ENCODE assay signal across 11 cellular contexts in the genomic region with DNA sequence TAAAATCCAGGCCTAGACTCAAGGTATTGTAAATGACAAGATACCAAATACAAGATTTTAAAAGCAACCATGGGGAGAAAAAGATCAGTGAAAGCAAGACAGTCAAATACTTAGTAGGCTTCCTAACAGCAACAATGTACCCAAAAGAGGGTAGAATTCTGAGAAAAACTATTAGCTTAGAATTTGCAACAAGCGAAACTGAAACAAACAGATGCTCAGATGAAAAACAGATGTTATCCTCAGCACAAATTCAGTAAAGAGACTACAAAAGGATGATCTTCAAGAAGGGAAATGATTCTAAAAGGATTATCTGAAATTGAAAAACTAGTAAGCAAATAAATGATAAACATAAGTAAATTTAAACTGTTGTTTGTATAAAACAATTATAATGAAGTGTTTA. TPM values are rescaled to one million over a fixed set of nuclear protein-coding genes. Genes with fewer than 3 reads are reported as not detected.
DNase-seq lines count a peak whose midpoint lies in the region; ATAC-seq and TF ChIP-seq lines count a peak whose summit lies in the region.
"Had no signal": no experiment of that assay in that cellular context is flagged by ENCODE, and none has a peak within 500 bp of the region (broad histone marks: within the 10 kb centered on the region; RNA-seq: fewer than 3 reads in every experiment).

No MANE protein-coding gene starts in this region.

- no peak overlapping the region for H3K4me3 Mint-ChIP-seq in T-cell

- ATAC-seq in GM19043 (IDR thresholded peaks at IDR 0.05; ENCODE audit: low read depth, unreplicated experiment) (peak; percentile 94), HG02973 (IDR thresholded peaks at IDR 0.05; ENCODE audit: unreplicated experiment) (peak; percentile 93), T-cell (replicated peaks in 1 of 4) (no peak)

- H3K36me3 Mint-ChIP-seq in T-cell: peaks cover 37% of the 10 kb centered on the region

- no peaks in the 10 kb centered on the region for H3K27me3 ChIP-seq in BJ (ENCODE audit: control insufficient read depth, insufficient read depth, low read length)
- H3K27me3 ChIP-seq: cardiac muscle cell had no signal

- H3K36me3 ChIP-seq in BJ (ENCODE audit: control insufficient read depth, insufficient read depth, low read length): peaks cover 1% of the 10 kb centered on the region; the same call in 1 of the 2 replicates

- CTCF ChIA-PET in BJ (lab: Yijun Ruan, JAX): interaction anchor here (1.2 to 1.4 kb wide), 2 partner anchors 9 to 17 kb away, joined by 3 read pairs; no protein-coding TSS in a partner anchor
- CTCF ChIA-PET in T-cell (lab: Charles Lee): interaction anchor here in 1 of 2 donors (1.4 kb wide), 1 partner anchor 46 kb away, joined by 5 read pairs; the partner anchor contains the start of gene TPR

- POLR2A ChIA-PET in BJ (lab: Charles Lee): no interaction called here
- POLR2A ChIA-PET in T-cell (lab: Charles Lee): no interaction called here

- peaks cover 1 to 11% (median 10%) of the 10 kb centered on the region in 3 donors for H3K4me1 Mint-ChIP-seq in T-cell

- H3K27me3 Mint-ChIP-seq in T-cell: no peaks in the 10 kb centered on the region

- DNase-seq in BJ (ENCODE audit: low read depth) (peak; percentile 11), T-cell (no peak), UCSD-AML1 (lab: John Stamatoyannopoulos, UW; ENCODE audit: unreplicated experiment) (no peak), GF-D8 (lab: John Stamatoyannopoulos, UW) (no peak), NCI-H1694 treated with DMSO at 0.1 percent for 48 hours (lab: John Stamatoyannopoulos, UW) (no peak)
- no peak for DNase-seq in activated naive CD4-positive, alpha-beta T cell treated with Interleukin-2 at 50 U/mL for 16 hours
- DNase-seq: KBM-7 had no signal

- no peak overlapping the region for H3K4me3 ChIP-seq in BJ (ENCODE audit: low read depth, low read length)
- H3K4me3 ChIP-seq: cardiac muscle cell had no signal

- peak overlapping the region; percentile 54 to 73 for H3K27ac Mint-ChIP-seq in T-cell

- no peak for TF ChIP-seq CTCF in BJ (IDR thresholded peaks at IDR 0.05; ENCODE audit: insufficient read depth, low read depth, low read length)

- H3K9me3 Mint-ChIP-seq in T-cell: no peaks in the 10 kb centered on the region

RNA-seq across cellular contexts. Expression of gene PDC, which starts 40.0 kb away (rescaled TPM):
- polyA plus RNA-seq in BJ (2011; rRNA removed): 0.29 TPM in 1 of 2 replicates, not detected in the other
- not detected in 2 replicates for polyA minus RNA-seq in BJ (2011; rRNA and poly(A)+ RNA removed)
- not detected for total RNA-seq in T-cell
- total RNA-seq: cardiac muscle cell, mononuclear cell had no signal
- polyA plus RNA-seq: cardiac muscle cell had no signal

RNA-seq across cellular contexts. Expression of gene ODR4, which starts 45.3 kb away (rescaled TPM):
- polyA plus RNA-seq in BJ (2011; rRNA removed): 6.2 and 11.2 TPM in 2 replicates
- 3.1 and 4.2 TPM in 2 replicates for polyA minus RNA-seq in BJ (2011; rRNA and poly(A)+ RNA removed)
- total RNA-seq in T-cell: 10 to 100 TPM; 13.2 to 22.2 (median 14.4) TPM

RNA-seq across cellular contexts. Expression of gene TPR, which starts 45.9 kb away (rescaled TPM):
- 48.6 and 55.3 TPM in 2 replicates for polyA plus RNA-seq in BJ (2011; rRNA removed)
- polyA minus RNA-seq in BJ (2011; rRNA and poly(A)+ RNA removed): 68.7 and 69.3 TPM in 2 replicates
- total RNA-seq in T-cell: 100 to 1,000 TPM; 128 to 144 (median 137) TPM

Comparison
In these comparisons a context has a peak if more than half of its experiments do, and no peak if none do; other contexts are left out.
1. ATAC-seq: peak in GM19043 (single experiment) and HG02973 (single experiment); none in T-cell (0 of 4).